Comparison of ENCODE assay signal across 9 cellular contexts in the genomic region with DNA sequence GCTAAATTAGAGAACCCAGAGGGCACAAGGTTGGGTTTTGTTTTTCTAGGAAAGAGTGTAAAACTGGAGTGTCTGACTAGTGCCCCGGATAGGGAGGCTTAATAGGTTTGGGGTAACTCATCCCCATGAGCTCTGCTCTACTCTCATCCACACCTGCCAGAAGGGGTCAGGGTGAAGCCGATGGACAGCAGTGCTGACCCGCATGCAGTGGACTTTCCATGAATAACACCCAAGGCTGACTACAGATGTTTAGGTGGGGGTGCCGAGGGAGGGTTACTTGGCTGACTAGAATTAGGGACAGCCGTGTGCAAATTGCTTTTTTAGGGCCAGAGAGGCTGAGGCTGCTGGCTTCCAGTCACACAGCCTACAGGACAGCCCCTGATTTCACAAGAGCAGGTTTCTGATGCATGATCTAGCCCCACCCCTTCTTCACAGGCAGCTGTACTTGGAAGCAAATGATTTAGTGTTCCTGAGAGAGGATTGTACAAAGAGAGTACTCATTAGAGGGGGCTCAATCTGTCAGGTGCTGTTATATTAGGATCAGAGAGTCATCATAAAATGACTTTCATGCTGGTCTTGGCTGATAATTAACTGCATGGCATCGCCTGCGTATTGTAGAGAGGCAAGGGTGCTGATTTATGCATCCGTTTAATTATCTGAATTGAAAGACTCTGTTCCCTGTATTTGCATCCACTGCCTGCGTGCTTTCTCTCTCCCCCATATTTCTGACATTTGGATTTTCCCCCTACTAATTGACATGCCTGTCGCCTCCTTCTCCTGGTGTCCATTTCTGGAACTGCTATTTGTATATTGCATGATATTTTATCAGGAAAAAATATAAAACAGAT. TPM values are rescaled to one million over a fixed set of nuclear protein-coding genes. Genes with fewer than 3 reads are reported as not detected.
A peak's percentile ranks its signal among the peaks of the same experiment; 100 is the strongest.
DNase-seq lines count a peak whose midpoint lies in the region; ATAC-seq, FAIRE-seq and TF ChIP-seq lines count a peak whose summit lies in the region.
"Had no signal": no experiment of that assay in that cellular context is flagged by ENCODE, and none has a peak within 500 bp of the region (broad histone marks: within the 10 kb centered on the region; RNA-seq: fewer than 3 reads in every experiment).

No MANE protein-coding gene starts in this region.

- H3K36me3 Mint-ChIP-seq in nephron progenitor cell (ENCODE audit: low read depth), result no peaks in the 10 kb centered on the region

- CTCF ChIA-PET in endothelial cell of umbilical vein (lab: Charles Lee), result interaction anchor here (0.5 to 2.3 kb wide), 6 partner anchors 11 to 690 kb away, joined by 3 to 6 read pairs (median 3); no protein-coding TSS in a partner anchor

- peaks cover 8 to 15% of the 10 kb centered on the region in 2 experiments for H3K36me3 ChIP-seq in endothelial cell of umbilical vein (ENCODE audit: control insufficient read depth in 2 of 2, extremely low read depth in 1 of 2, insufficient read depth in 2 of 2, low read length in 2 of 2)
- peaks cover 5% of the 10 kb centered on the region for H3K36me3 ChIP-seq in suprapubic skin

- no peak overlapping the region for H3K27ac ChIP-seq in endothelial cell of umbilical vein (ENCODE audit: insufficient read depth, low read depth, low read length)
- no peak overlapping the region for H3K27ac ChIP-seq in suprapubic skin

- H4K20me1 ChIP-seq in endothelial cell of umbilical vein (replicated peaks; ENCODE audit: control insufficient read depth, extremely low read depth, insufficient read depth, low read length), result no peaks in the 10 kb centered on the region

- DNase-seq in D721Med (ENCODE audit: insufficient read length, low spot score), result no peak
- DNase-seq in NCI-H524 treated with DMSO at 0.1 percent for 48 hours (lab: John Stamatoyannopoulos, UW), result peak; percentile 87
- DNase-seq in endothelial cell of umbilical vein (ENCODE audit: low read depth, low spot score), result no peak
- no peak for DNase-seq in nephron progenitor cell
- DNase-seq in GM20000 (ENCODE audit: low spot score), result no peak
- DNase-seq in suprapubic skin (ENCODE audit: low spot score in 2 of 2), result no peak
- no peak for DNase-seq in NK-92 (lab: John Stamatoyannopoulos, UW; ENCODE audit: unreplicated experiment)
- DNase-seq: KG1 had no signal

- H3K4me1 Mint-ChIP-seq in nephron progenitor cell, result peaks cover 49% of the 10 kb centered on the region

- POLR2A ChIA-PET in endothelial cell of umbilical vein (lab: Charles Lee), result no interaction called here

- H3K27ac Mint-ChIP-seq in nephron progenitor cell, result no peak overlapping the region

- no peak for ATAC-seq in GM21447 (IDR thresholded peaks at IDR 0.05; ENCODE audit: unreplicated experiment)

- H3K4me3 ChIP-seq in endothelial cell of umbilical vein (replicated peaks in 1 of 3; ENCODE audit: insufficient read depth in 1 of 3, low read depth in 1 of 3, low read length in 3 of 3) (no peak overlapping the region), suprapubic skin (no peak overlapping the region)

- H3K4me1 ChIP-seq in endothelial cell of umbilical vein (ENCODE audit: control insufficient read depth, extremely low read depth, insufficient read depth, low read length), result peaks cover 41% of the 10 kb centered on the region
- H3K4me1 ChIP-seq in suprapubic skin, result peaks cover 6% of the 10 kb centered on the region

- dilution Hi-C loops in endothelial cell of umbilical vein (cut with MboI; ENCODE audit: extremely low pct_ligation_motif_present, low sequenced_read_pairs), result no loop called here

- H3K79me2 ChIP-seq in endothelial cell of umbilical vein (ENCODE audit: control insufficient read depth, insufficient read depth, low read length), result peaks cover 64% of the 10 kb centered on the region

- H3K27me3 ChIP-seq in endothelial cell of umbilical vein (ENCODE audit: control insufficient read depth in 2 of 2, insufficient read depth in 2 of 2, low read length in 2 of 2) (no peaks in the 10 kb centered on the region), suprapubic skin (peaks cover 4% of the 10 kb centered on the region)

- H3K9me3 Mint-ChIP-seq in nephron progenitor cell, result no peaks in the 10 kb centered on the region

- H3K9me1 ChIP-seq in endothelial cell of umbilical vein (replicated peaks; ENCODE audit: control insufficient read depth, extremely low read depth, insufficient read depth, low read length), result no peaks in the 10 kb centered on the region

- FAIRE-seq in D721Med (lab: Jason Lieb, UNC) (no peak), endothelial cell of umbilical vein (lab: Jason Lieb, UNC) (no peak)

- no peak overlapping the region for H3K9ac ChIP-seq in endothelial cell of umbilical vein (replicated peaks; ENCODE audit: extremely low read depth, insufficient read depth, low read length)

- H3K9me3 ChIP-seq in endothelial cell of umbilical vein (replicated peaks; ENCODE audit: control insufficient read depth, insufficient read depth, low read length) (no peaks in the 10 kb centered on the region), suprapubic skin (no peaks in the 10 kb centered on the region)

- no peak for TF ChIP-seq POLR2A in endothelial cell of umbilical vein (IDR thresholded peaks at IDR 0.05; ENCODE audit: low read depth, low read length)
- no peak for TF ChIP-seq POLR2A in suprapubic skin (IDR thresholded peaks at IDR 0.05)

- no peak overlapping the region for H2AFZ ChIP-seq in endothelial cell of umbilical vein (ENCODE audit: low read depth, low read length)

- intact Hi-C loops in endothelial cell of umbilical vein (cut with micrococcal nuclease), result loop anchor here (10.0 kb wide), 1 partner anchor 299 kb away; no protein-coding TSS in a partner anchor

- TF ChIP-seq CTCF in D721Med (IDR thresholded peaks at IDR 0.05; ENCODE audit: insufficient read depth, missing control alignments) (peak; percentile 2), endothelial cell of umbilical vein (IDR thresholded peaks at IDR 0.05; ENCODE audit: extremely low read depth in 1 of 2, insufficient read depth in 1 of 2, low read depth in 1 of 2, low read length in 2 of 2) (peak; percentile 18 to 19), nephron progenitor cell (IDR thresholded peaks at IDR 0.05) (peak; percentile 32), GM20000 (IDR thresholded peaks at IDR 0.05; ENCODE audit: extremely low read depth, missing control alignments) (no peak), suprapubic skin (IDR thresholded peaks at IDR 0.05) (no peak)

- TF ChIP-seq EP300 in suprapubic skin (IDR thresholded peaks at IDR 0.05), result no peak

- WGBS in suprapubic skin, result 69% methylated on average over 10 of the region's 10 CpGs

- no peak overlapping the region for H3K4me3 Mint-ChIP-seq in nephron progenitor cell

- BruUV-seq in endothelial cell of umbilical vein (replicated peaks; lab: Mats Ljungman, UMichigan), result no TSS peak

- no peak overlapping the region for H3K4me2 ChIP-seq in endothelial cell of umbilical vein (ENCODE audit: insufficient read depth, low read length)

- H3K27me3 Mint-ChIP-seq in nephron progenitor cell (ENCODE audit: low read depth, poor library complexity), result peaks cover 12% of the 10 kb centered on the region

TF ChIP-seq in endothelial cell of umbilical vein, 7 proteins besides CTCF, POLR2A, EP300 and RAD21:
- TF ChIP-seq MYC (IDR thresholded peaks at IDR 0.05; ENCODE audit: low read depth, low read length), result no peak
- no peak for TF ChIP-seq FOS (IDR thresholded peaks at IDR 0.05; ENCODE audit: borderline replicate concordance, insufficient read depth, low read length)
- TF ChIP-seq EZH2 (IDR thresholded peaks at IDR 0.05; ENCODE audit: borderline replicate concordance, low read depth, low read length, severe bottlenecking), result no peak
- TF ChIP-seq GATA2 (IDR thresholded peaks at IDR 0.05; ENCODE audit: insufficient read depth, insufficient read length, low read depth, low read length), result no peak
- no peak for TF ChIP-seq JUN (IDR thresholded peaks at IDR 0.05; ENCODE audit: borderline replicate concordance, insufficient read depth, insufficient read length, low read depth)
- TF ChIP-seq, protein P1, sequence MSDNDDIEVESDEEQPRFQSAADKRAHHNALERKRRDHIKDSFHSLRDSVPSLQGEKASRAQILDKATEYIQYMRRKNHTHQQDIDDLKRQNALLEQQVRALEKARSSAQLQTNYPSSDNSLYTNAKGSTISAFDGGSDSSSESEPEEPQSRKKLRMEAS (IDR thresholded peaks at IDR 0.05; ENCODE audit: insufficient read depth, insufficient read length), result no peak
- no peak for TF ChIP-seq POLR2AphosphoS5 (IDR thresholded peaks at IDR 0.05; ENCODE audit: insufficient read depth, low read depth, low read length)

RNA-seq across cellular contexts. Expression of a gene that starts 9.5 kb away (rescaled TPM):
- total RNA-seq in endothelial cell of umbilical vein (23.2 and 32.3 TPM in 2 replicates), suprapubic skin (1 to 10 TPM in 3 of 4 donors, under 1 TPM in 1; 0.87 to 3.7 (median 1.4) TPM)
- 21.4 and 22.9 TPM in 2 replicates for polyA plus RNA-seq in endothelial cell of umbilical vein
- 19.5 and 20.3 TPM in 2 replicates for polyA plus RNA-seq in endothelial cell of umbilical vein (2011; cell fraction: cytosol; rRNA removed)
- 46.6 and 47.7 TPM in 2 replicates for polyA plus RNA-seq in endothelial cell of umbilical vein (2011; cell fraction: nucleus; rRNA removed)
- 36.2 and 75.7 TPM in 2 replicates for polyA plus RNA-seq in endothelial cell of umbilical vein (2012)
- polyA minus RNA-seq in endothelial cell of umbilical vein, result 104 and 126 TPM in 2 replicates
- not detected for polyA minus RNA-seq in endothelial cell of umbilical vein (2011; cell fraction: cytosol; rRNA and poly(A)+ RNA removed)
- polyA minus RNA-seq in endothelial cell of umbilical vein (2011; cell fraction: nucleus; rRNA and poly(A)+ RNA removed), result 69.5 and 79.6 TPM in 2 replicates

Comparison
In these comparisons a context has a peak if more than half of its experiments do, and no peak if none do; other contexts are left out.
1. CTCF ChIP-seq: peak in D721Med (single experiment), endothelial cell of umbilical vein (2 of 2) and nephron progenitor cell (single experiment); none in GM20000 (single experiment) and suprapubic skin (0 of 2).